9 cellular contexts compared by ENCODE assay signal in the genomic region with DNA sequence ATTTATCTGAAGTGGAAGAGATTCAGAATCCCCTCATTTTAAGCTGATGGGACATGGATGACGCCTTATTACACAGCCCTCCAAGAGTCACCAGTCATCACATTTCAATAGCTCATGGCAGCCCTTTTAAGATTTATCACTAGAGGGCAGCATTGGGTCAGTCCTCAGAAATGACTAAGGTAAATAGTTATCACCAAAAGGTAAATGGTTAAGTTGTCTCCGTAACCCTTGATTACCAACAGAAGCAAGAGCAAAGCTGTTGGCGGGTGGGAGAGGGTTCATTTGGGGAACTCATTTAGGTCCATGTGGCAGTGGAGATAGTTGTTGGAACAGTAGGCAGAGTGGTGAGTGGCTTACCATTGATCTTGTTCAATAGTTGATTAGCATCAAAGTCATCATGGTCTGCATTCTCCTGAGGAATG. TPM values are rescaled to one million over a fixed set of nuclear protein-coding genes. Genes with fewer than 3 reads are reported as not detected.
DNase-seq lines count a peak whose midpoint lies in the region; ATAC-seq and TF ChIP-seq lines count a peak whose summit lies in the region.
"Had no signal": no experiment of that assay in that cellular context is flagged by ENCODE, and none has a peak within 500 bp of the region (broad histone marks: within the 10 kb centered on the region; RNA-seq: fewer than 3 reads in every experiment).

No MANE protein-coding gene starts in this region.

- H3K4me1 Mint-ChIP-seq in activated CD4-positive, alpha-beta memory T cell treated with anti-CD3 and anti-CD28 coated beads, Interleukin-2, amount 10 ng/mL, durations not matched to agents 7 days and 5 days: no peaks in the 10 kb centered on the region

- no peaks in the 10 kb centered on the region for H3K27me3 ChIP-seq in foreskin keratinocyte
- no peaks in the 10 kb centered on the region for H3K27me3 ChIP-seq in parathyroid adenoma (ENCODE audit: control insufficient read depth, insufficient read depth, low read length)

- H3K27ac Mint-ChIP-seq in activated CD4-positive, alpha-beta memory T cell treated with anti-CD3 and anti-CD28 coated beads, Interleukin-2, amount 10 ng/mL, durations not matched to agents 7 days and 5 days: no peak overlapping the region

- TF ChIP-seq CTCF in foreskin keratinocyte (conservative IDR thresholded peaks at IDR 0.05) (peak; percentile 92), parathyroid adenoma (IDR thresholded peaks at IDR 0.05) (peak; percentile 65)

- H3K79me2 ChIP-seq in parathyroid adenoma: no peaks in the 10 kb centered on the region

- CTCF ChIA-PET in activated CD4-positive, alpha-beta memory T cell treated with anti-CD3 and anti-CD28 coated beads, Interleukin-2, amount 10 ng/mL, durations not matched to agents 7 days and 5 days (lab: Charles Lee): interaction anchor here (0.6 to 2.9 kb wide), 30 partner anchors 9 to 1137 kb away, joined by 3 to 52 read pairs (median 3); partner anchors contain the start of gene DAB2

- DNase-seq in CD1c-positive myeloid dendritic cell (ENCODE audit: extremely low spot score) (peak; percentile 73), NCI-H524 treated with DMSO at 0.1 percent for 48 hours (lab: John Stamatoyannopoulos, UW) (peak; percentile 15), foreskin keratinocyte (peak in 1 of 2 donors; percentile 41), cortex of kidney (lab: John Stamatoyannopoulos, UW) (no peak)
- DNase-seq in activated CD4-positive, alpha-beta memory T cell treated with anti-CD3 and anti-CD28 coated beads, Interleukin-2, amount 10 ng/mL, durations not matched to agents 7 days and 5 days: peak; percentile 26
- DNase-seq: right cardiac atrium had no signal

- ATAC-seq in GM18909 (IDR thresholded peaks at IDR 0.05; ENCODE audit: poor library complexity, unreplicated experiment) (peak; percentile 86), HG03342 (IDR thresholded peaks at IDR 0.05; ENCODE audit: unreplicated experiment) (peak; percentile 73), foreskin keratinocyte (peak; percentile 81)

- no peaks in the 10 kb centered on the region for H3K9me3 ChIP-seq in parathyroid adenoma (ENCODE audit: control insufficient read depth, low read length)

- H3K9ac ChIP-seq in parathyroid adenoma: no peak overlapping the region

- no peak overlapping the region for H2AFZ ChIP-seq in parathyroid adenoma

- peaks cover 5% of the 10 kb centered on the region for H3K27me3 Mint-ChIP-seq in activated CD4-positive, alpha-beta memory T cell treated with anti-CD3 and anti-CD28 coated beads, Interleukin-2, amount 10 ng/mL, durations not matched to agents 7 days and 5 days

- no peaks in the 10 kb centered on the region for H3K36me3 ChIP-seq in parathyroid adenoma (ENCODE audit: control insufficient read depth, insufficient read depth, low read length)

- H3K27ac ChIP-seq in foreskin keratinocyte (no peak overlapping the region), parathyroid adenoma (no peak overlapping the region)

- H3K4me3 ChIP-seq in parathyroid adenoma (ENCODE audit: low read depth, low read length): no peak overlapping the region

- no peaks in the 10 kb centered on the region for H3K4me1 ChIP-seq in foreskin keratinocyte
- no peaks in the 10 kb centered on the region for H3K4me1 ChIP-seq in parathyroid adenoma

- POLR2A ChIA-PET in activated CD4-positive, alpha-beta memory T cell treated with anti-CD3 and anti-CD28 coated beads, Interleukin-2, amount 10 ng/mL, durations not matched to agents 7 days and 5 days (lab: Charles Lee): interaction anchor here (1.1 kb wide), 1 partner anchor 171 kb away, joined by 4 read pairs; no protein-coding TSS in a partner anchor

- no peak overlapping the region for H3K4me3 Mint-ChIP-seq in activated CD4-positive, alpha-beta memory T cell treated with anti-CD3 and anti-CD28 coated beads, Interleukin-2, amount 10 ng/mL, durations not matched to agents 7 days and 5 days

- no peaks in the 10 kb centered on the region for H3K36me3 Mint-ChIP-seq in activated CD4-positive, alpha-beta memory T cell treated with anti-CD3 and anti-CD28 coated beads, Interleukin-2, amount 10 ng/mL, durations not matched to agents 7 days and 5 days (ENCODE audit: low read depth)

- no peaks in the 10 kb centered on the region for H3K9me3 Mint-ChIP-seq in activated CD4-positive, alpha-beta memory T cell treated with anti-CD3 and anti-CD28 coated beads, Interleukin-2, amount 10 ng/mL, durations not matched to agents 7 days and 5 days

- H3K4me2 ChIP-seq in parathyroid adenoma (ENCODE audit: low read length): no peak overlapping the region

RNA-seq across cellular contexts. Expression of gene C9, which starts 12.0 kb away (rescaled TPM):
- not detected for total RNA-seq in activated CD4-positive, alpha-beta memory T cell treated with anti-CD3 and anti-CD28 coated beads, Interleukin-2, amount 10 ng/mL, durations not matched to agents 7 days and 5 days
- not detected in 2 replicates for total RNA-seq in foreskin keratinocyte
- not detected in 2 replicates for polyA plus RNA-seq in foreskin keratinocyte
- polyA plus RNA-seq: right cardiac atrium had no signal

RNA-seq across cellular contexts. Expression of gene DAB2, which starts 48.5 kb away (rescaled TPM):
- not detected for total RNA-seq in activated CD4-positive, alpha-beta memory T cell treated with anti-CD3 and anti-CD28 coated beads, Interleukin-2, amount 10 ng/mL, durations not matched to agents 7 days and 5 days
- 6.2 and 6.5 TPM in 2 replicates for total RNA-seq in foreskin keratinocyte
- polyA plus RNA-seq in foreskin keratinocyte: 2.7 and 3.3 TPM in 2 replicates
